31 cellular contexts compared by ENCODE assay signal in genomic region chr5:122649080-122649479, GRCh38.
"Had no signal": no experiment of that assay in that cellular context is flagged by ENCODE, and none has a peak within 500 bp of the region (broad histone marks: within the 10 kb centered on the region; RNA-seq: fewer than 3 reads in every experiment).

No MANE protein-coding gene starts in this region.

- ATAC-seq: activated T-helper 17 cell treated with anti-CD3 and anti-CD28 coated beads, Interleukin-2, amount 50 U/mL, for 72 hours; esophagus mucosa; foreskin keratinocyte; gastrocnemius medialis; heart left ventricle; WTC11 had no signal

- H3K4me1 ChIP-seq: breast epithelium, colonic mucosa, foreskin keratinocyte, gastrocnemius medialis, heart left ventricle had no signal

- H3K27me3 ChIP-seq: breast epithelium, cardiac muscle cell, colonic mucosa, foreskin keratinocyte, gastrocnemius medialis had no signal

- H3K27ac ChIP-seq: breast epithelium, cardiac muscle cell, colonic mucosa, dorsolateral prefrontal cortex, foreskin keratinocyte, gastrocnemius medialis, heart left ventricle, VCaP had no signal

- DNase-seq: activated CD4-positive, alpha-beta memory T cell treated with anti-CD3 and anti-CD28 coated beads, Interleukin-2, amount 10 ng/mL, durations not matched to agents 7 days and 5 days; activated CD4-positive, alpha-beta T cell treated with anti-CD3 and anti-CD28 coated beads for 1 hour; activated CD4-positive, alpha-beta T cell treated with anti-CD3 and anti-CD28 coated beads for 4 hours; activated CD4-positive, alpha-beta T cell treated with anti-CD3 and anti-CD28 coated beads, Interleukin-2, amount 10 ng/mL, durations not matched to agents 7 days and 5 days; activated CD4-positive, alpha-beta T cell treated with anti-CD3 and anti-CD28 coated beads, Interleukin-2, amount 50 U/mL, for 4 hours; activated CD8-positive, alpha-beta memory T cell treated with anti-CD3 and anti-CD28 coated beads, Interleukin-2, amount 50 U/mL, for 48 hours; activated effector memory CD4-positive, alpha-beta T cell treated with Interleukin-2 at 50 U/mL for 16 hours; activated gamma-delta T cell treated with Interleukin-2 at 50 U/mL for 16 hours; activated naive CD4-positive, alpha-beta T cell treated with anti-CD3 and anti-CD28 coated beads, Interleukin-2, amount 50 U/mL, for 16 hours; activated naive CD4-positive, alpha-beta T cell treated with Interleukin-2 at 50 U/mL for 16 hours; activated T-cell treated with anti-CD3 and anti-CD28 coated beads for 4 hours; activated T-cell treated with anti-CD3 and anti-CD28 coated beads, Interleukin-2, amount 50 U/mL, for 24 hours; amygdala; aorta; central memory CD4-positive, alpha-beta T cell; cerebellar nuclear complex; colonic mucosa; dorsolateral prefrontal cortex; effector memory CD4-positive, alpha-beta T cell; endodermal cell; gastrocnemius medialis; glutamatergic neuron; heart left ventricle; T-helper 2 cell had no signal

- H3K4me3 ChIP-seq: breast epithelium, cardiac muscle cell, colonic mucosa, dorsolateral prefrontal cortex, gastrocnemius medialis, heart left ventricle had no signal

- H3K36me3 ChIP-seq: breast epithelium, cardiac muscle cell, colonic mucosa, gastrocnemius medialis, heart left ventricle had no signal
